In genomic region chr14:29757188-29757680, GRCh38 we compare ENCODE assay signal across 24 cellular contexts.
"Had no signal": no experiment of that assay in that cellular context is flagged by ENCODE, and none has a peak within 500 bp of the region (broad histone marks: within the 10 kb centered on the region; RNA-seq: fewer than 3 reads in every experiment).

No MANE protein-coding gene starts in this region.

- H3K4me3 Mint-ChIP-seq: activated CD4-positive, alpha-beta memory T cell treated with anti-CD3 and anti-CD28 coated beads for 36 hours; activated naive CD4-positive, alpha-beta T cell treated with anti-CD3 and anti-CD28 coated beads for 36 hours; activated naive CD8-positive, alpha-beta T cell treated with anti-CD3 and anti-CD28 coated beads, Interleukin-2, amount 10 ng/mL, durations not matched to agents 7 days and 5 days; naive thymus-derived CD4-positive, alpha-beta T cell; neural progenitor cell; stimulated activated naive B cell treated with anti-CD40 and anti-IgM and Interleukin-4, amounts not matched to agents 10 μg/mL and 1 μg/mL and 100 μg/mL, for 72 hours had no signal

- H3K9me3 Mint-ChIP-seq: activated naive CD4-positive, alpha-beta T cell treated with anti-CD3 and anti-CD28 coated beads for 36 hours; activated naive CD8-positive, alpha-beta T cell treated with anti-CD3 and anti-CD28 coated beads, Interleukin-2, amount 10 ng/mL, durations not matched to agents 7 days and 5 days; neural progenitor cell had no signal

- H3K4me3 ChIP-seq: coronary artery, gastroesophageal sphincter, heart left ventricle, lower lobe of right lung, neural progenitor cell, sigmoid colon, smooth muscle cell, vagina had no signal

- DNase-seq: activated CD4-positive, alpha-beta memory T cell treated with anti-CD3 and anti-CD28 coated beads for 36 hours; activated CD4-positive, alpha-beta T cell treated with anti-CD3 and anti-CD28 coated beads for 48 hours; activated CD4-positive, CD25-positive, alpha-beta regulatory T cell; activated naive CD4-positive, alpha-beta T cell treated with anti-CD3 and anti-CD28 coated beads for 36 hours; activated naive CD8-positive, alpha-beta T cell treated with anti-CD3 and anti-CD28 coated beads, Interleukin-2, amount 10 ng/mL, durations not matched to agents 7 days and 5 days; activated T-cell treated with anti-CD3 and anti-CD28 coated beads, Interleukin-2, amount 50 U/mL, for 48 hours; amniotic stem cell; heart left ventricle; islet precursor cell; left colon; lower lobe of right lung; naive thymus-derived CD4-positive, alpha-beta T cell; sigmoid colon; stimulated activated CD4-positive, alpha-beta T cell treated with anti-CD3 and anti-CD28 coated beads, Interleukin-2, amount 100 ng/mL, for 48 hours; stimulated activated CD8-positive, alpha-beta memory T cell treated with anti-CD3 and anti-CD28 coated beads, Interleukin-4, amount 100 ng/mL, for 48 hours; stimulated activated naive B cell treated with anti-CD40 and anti-IgM and Interleukin-4, amounts not matched to agents 10 μg/mL and 1 μg/mL and 100 μg/mL, for 72 hours; T-helper 9 cell; trophoblast cell had no signal

- H3K27ac ChIP-seq: coronary artery, epithelial cell of prostate, gastroesophageal sphincter, heart left ventricle, lower lobe of right lung, neural progenitor cell, sigmoid colon, vagina had no signal

- H3K27me3 Mint-ChIP-seq: activated CD4-positive, alpha-beta memory T cell treated with anti-CD3 and anti-CD28 coated beads for 36 hours; activated naive CD8-positive, alpha-beta T cell treated with anti-CD3 and anti-CD28 coated beads, Interleukin-2, amount 10 ng/mL, durations not matched to agents 7 days and 5 days; naive thymus-derived CD4-positive, alpha-beta T cell; stimulated activated naive B cell treated with anti-CD40 and anti-IgM and Interleukin-4, amounts not matched to agents 10 μg/mL and 1 μg/mL and 100 μg/mL, for 72 hours had no signal

- ATAC-seq: gastroesophageal sphincter; heart left ventricle; left colon; lower lobe of right lung; naive thymus-derived CD4-positive, alpha-beta T cell had no signal

- H3K4me1 Mint-ChIP-seq: activated naive CD8-positive, alpha-beta T cell treated with anti-CD3 and anti-CD28 coated beads, Interleukin-2, amount 10 ng/mL, durations not matched to agents 7 days and 5 days; naive thymus-derived CD4-positive, alpha-beta T cell; neural progenitor cell had no signal

- H3K4me1 ChIP-seq: gastroesophageal sphincter, lower lobe of right lung, neural progenitor cell, vagina had no signal

- H3K27ac Mint-ChIP-seq: activated CD4-positive, alpha-beta memory T cell treated with anti-CD3 and anti-CD28 coated beads for 36 hours; activated naive CD4-positive, alpha-beta T cell treated with anti-CD3 and anti-CD28 coated beads for 36 hours; activated naive CD8-positive, alpha-beta T cell treated with anti-CD3 and anti-CD28 coated beads, Interleukin-2, amount 10 ng/mL, durations not matched to agents 7 days and 5 days; naive thymus-derived CD4-positive, alpha-beta T cell; neural progenitor cell; stimulated activated naive B cell treated with anti-CD40 and anti-IgM and Interleukin-4, amounts not matched to agents 10 μg/mL and 1 μg/mL and 100 μg/mL, for 72 hours had no signal

- H3K36me3 ChIP-seq: gastroesophageal sphincter, heart left ventricle, lower lobe of right lung, neural progenitor cell, sigmoid colon, vagina had no signal

- H3K9ac ChIP-seq: neural progenitor cell had no signal

- H3K27me3 ChIP-seq: gastroesophageal sphincter, heart left ventricle, neural progenitor cell, sigmoid colon, vagina had no signal

- H3K9me3 ChIP-seq: gastroesophageal sphincter, heart left ventricle, lower lobe of right lung, sigmoid colon, vagina had no signal

- H3K36me3 Mint-ChIP-seq: activated CD4-positive, alpha-beta memory T cell treated with anti-CD3 and anti-CD28 coated beads for 36 hours; activated naive CD8-positive, alpha-beta T cell treated with anti-CD3 and anti-CD28 coated beads, Interleukin-2, amount 10 ng/mL, durations not matched to agents 7 days and 5 days; neural progenitor cell; stimulated activated naive B cell treated with anti-CD40 and anti-IgM and Interleukin-4, amounts not matched to agents 10 μg/mL and 1 μg/mL and 100 μg/mL, for 72 hours had no signal
